Comparison of ENCODE assay signal across 8 cellular contexts in the genomic region with DNA sequence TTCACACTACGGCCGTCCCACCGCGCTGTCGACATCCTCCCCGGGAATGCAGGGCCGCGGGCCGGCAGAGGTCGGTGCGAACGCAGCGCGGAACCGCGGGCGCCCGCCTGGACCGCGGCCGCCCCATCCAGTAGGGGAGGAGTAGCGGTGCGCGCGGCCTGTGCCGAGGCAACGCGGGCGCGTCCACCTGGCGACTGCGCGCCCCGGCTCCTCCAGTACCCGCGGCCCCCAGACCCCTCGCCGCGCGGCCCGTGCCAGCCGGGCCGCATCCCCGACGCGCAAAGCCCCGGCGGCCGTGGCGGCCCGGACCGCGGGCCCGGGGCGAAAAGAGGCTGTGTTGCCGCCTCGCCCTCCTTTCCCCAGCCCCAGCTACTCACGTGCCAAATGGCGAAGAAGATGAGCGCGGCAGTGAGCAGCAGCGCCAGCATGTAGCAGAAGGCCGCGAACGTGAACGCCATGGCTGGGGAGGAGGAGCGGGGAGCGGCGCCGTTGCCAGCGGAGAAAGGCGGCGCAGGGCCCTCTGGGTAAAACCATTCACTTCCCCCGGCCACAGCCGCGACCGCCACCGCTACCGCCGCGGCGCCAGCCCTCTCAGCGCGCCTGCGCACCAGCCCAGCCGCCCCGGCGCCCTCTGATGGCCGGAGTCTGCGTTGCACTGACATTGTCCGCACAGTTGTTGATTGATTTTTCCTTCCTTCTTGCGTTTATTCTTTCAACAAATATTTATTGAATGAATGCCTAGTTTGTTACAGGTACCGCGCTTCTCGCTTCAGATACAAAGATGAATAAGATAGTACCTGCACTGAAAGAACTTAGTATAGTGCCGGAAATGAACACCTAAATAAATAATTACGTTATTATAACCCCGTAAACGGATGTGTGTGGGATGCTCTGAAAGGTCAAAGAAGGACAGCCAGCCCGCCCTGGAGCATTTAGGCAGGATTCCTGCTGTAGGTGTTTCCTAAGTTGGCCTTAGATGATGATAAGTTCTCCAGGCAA. TPM values are rescaled to one million over a fixed set of nuclear protein-coding genes. Genes with fewer than 3 reads are reported as not detected.
DNase-seq lines count a peak whose midpoint lies in the region; ATAC-seq and TF ChIP-seq lines count a peak whose summit lies in the region.

A gene (minus strand): TSS at position 505 of the 999 bp plus-strand sequence. CDS start 47 bp downstream, at position 458.

- H3K36me3 Mint-ChIP-seq in activated CD4-positive, alpha-beta T cell treated with anti-CD3 and anti-CD28 coated beads, Interleukin-2, amount 10 ng/mL, durations not matched to agents 7 days and 5 days (ENCODE audit: low read depth), result peaks cover 7% of the 10 kb centered on the region

- H3K36me3 ChIP-seq in left lung, result no peaks in the 10 kb centered on the region

- CTCF ChIA-PET in activated CD4-positive, alpha-beta T cell treated with anti-CD3 and anti-CD28 coated beads, Interleukin-2, amount 10 ng/mL, durations not matched to agents 7 days and 5 days (lab: Charles Lee), result interaction anchor here (0.8 to 1.3 kb wide), 3 partner anchors 10 to 44 kb away, joined by 3 to 5 read pairs (median 3); no protein-coding TSS in a partner anchor

- H3K4me3 ChIP-seq in left lung, result peak within 1 kb of the TSS; percentile 49 to 70

- peak within 1 kb of the TSS; percentile 79 for H3K4me3 Mint-ChIP-seq in activated CD4-positive, alpha-beta T cell treated with anti-CD3 and anti-CD28 coated beads, Interleukin-2, amount 10 ng/mL, durations not matched to agents 7 days and 5 days

- peak; percentile 89 for ATAC-seq in GM19328 (IDR thresholded peaks at IDR 0.05; ENCODE audit: unreplicated experiment)
- peak; percentile 91 for ATAC-seq in HG03520 (IDR thresholded peaks at IDR 0.05; ENCODE audit: unreplicated experiment)
- peak; percentile 97 for ATAC-seq in left lung

- POLR2A ChIA-PET in activated CD4-positive, alpha-beta T cell treated with anti-CD3 and anti-CD28 coated beads, Interleukin-2, amount 10 ng/mL, durations not matched to agents 7 days and 5 days (lab: Charles Lee), result no interaction called here

- peaks cover 9% of the 10 kb centered on the region for H3K27me3 Mint-ChIP-seq in activated CD4-positive, alpha-beta T cell treated with anti-CD3 and anti-CD28 coated beads, Interleukin-2, amount 10 ng/mL, durations not matched to agents 7 days and 5 days

- DNase-seq in C1 segment of cervical spinal cord (lab: John Stamatoyannopoulos, UW) (peak; percentile 56 to 95 (median 88)), NCI-H526 treated with DMSO at 0.1 percent for 48 hours (lab: John Stamatoyannopoulos, UW) (peak; percentile 88), dedifferentiated amniotic fluid mesenchymal stem cell (ENCODE audit: extremely low spot score) (peak; percentile 87), left lung (peak; percentile 93 to 99)
- DNase-seq in activated CD4-positive, alpha-beta T cell treated with anti-CD3 and anti-CD28 coated beads, Interleukin-2, amount 10 ng/mL, durations not matched to agents 7 days and 5 days, result peak; percentile 91
- peak; percentile 91 for DNase-seq in stimulated activated CD4-positive, alpha-beta T cell treated with anti-CD3 and anti-CD28 coated beads, Interleukin-4, amount 100 ng/mL, for 1 hour

- no peaks in the 10 kb centered on the region for H3K9me3 Mint-ChIP-seq in activated CD4-positive, alpha-beta T cell treated with anti-CD3 and anti-CD28 coated beads, Interleukin-2, amount 10 ng/mL, durations not matched to agents 7 days and 5 days

- no peaks in the 10 kb centered on the region for H3K27me3 ChIP-seq in left lung

- intact Hi-C loops in left lung (cut with DNase I), result no loop called here

- H3K4me1 ChIP-seq in left lung, result peaks cover 11 to 55% of the 10 kb centered on the region in 2 donors

- peak within 1 kb of the TSS; percentile 88 for H3K27ac Mint-ChIP-seq in activated CD4-positive, alpha-beta T cell treated with anti-CD3 and anti-CD28 coated beads, Interleukin-2, amount 10 ng/mL, durations not matched to agents 7 days and 5 days

- no peaks in the 10 kb centered on the region for H3K9me3 ChIP-seq in left lung

- H3K4me1 Mint-ChIP-seq in activated CD4-positive, alpha-beta T cell treated with anti-CD3 and anti-CD28 coated beads, Interleukin-2, amount 10 ng/mL, durations not matched to agents 7 days and 5 days, result peaks cover 41% of the 10 kb centered on the region

- TF ChIP-seq CTCF in left lung (IDR thresholded peaks at IDR 0.05), result peak; percentile 89 to 91

- H3K27ac ChIP-seq in left lung, result peak within 1 kb of the TSS; percentile 92 to 94

RNA-seq across cellular contexts. Expression of the gene that starts here (rescaled TPM):
- 10 to 100 TPM; 71.5 to 94.5 TPM for total RNA-seq in activated CD4-positive, alpha-beta T cell treated with anti-CD3 and anti-CD28 coated beads, Interleukin-2, amount 10 ng/mL, durations not matched to agents 7 days and 5 days
- 100 to 1,000 TPM; 124 to 145 TPM for total RNA-seq in left lung

Comparison
In these comparisons a context has a peak if more than half of its experiments do, and no peak if none do; other contexts are left out.
1. Peak in every context shown above with its lines: DNase-seq, ATAC-seq, H3K4me3 ChIP-seq and H3K27ac ChIP-seq.